ENCODE assay signal across 1 cellular context in the genomic region with DNA sequence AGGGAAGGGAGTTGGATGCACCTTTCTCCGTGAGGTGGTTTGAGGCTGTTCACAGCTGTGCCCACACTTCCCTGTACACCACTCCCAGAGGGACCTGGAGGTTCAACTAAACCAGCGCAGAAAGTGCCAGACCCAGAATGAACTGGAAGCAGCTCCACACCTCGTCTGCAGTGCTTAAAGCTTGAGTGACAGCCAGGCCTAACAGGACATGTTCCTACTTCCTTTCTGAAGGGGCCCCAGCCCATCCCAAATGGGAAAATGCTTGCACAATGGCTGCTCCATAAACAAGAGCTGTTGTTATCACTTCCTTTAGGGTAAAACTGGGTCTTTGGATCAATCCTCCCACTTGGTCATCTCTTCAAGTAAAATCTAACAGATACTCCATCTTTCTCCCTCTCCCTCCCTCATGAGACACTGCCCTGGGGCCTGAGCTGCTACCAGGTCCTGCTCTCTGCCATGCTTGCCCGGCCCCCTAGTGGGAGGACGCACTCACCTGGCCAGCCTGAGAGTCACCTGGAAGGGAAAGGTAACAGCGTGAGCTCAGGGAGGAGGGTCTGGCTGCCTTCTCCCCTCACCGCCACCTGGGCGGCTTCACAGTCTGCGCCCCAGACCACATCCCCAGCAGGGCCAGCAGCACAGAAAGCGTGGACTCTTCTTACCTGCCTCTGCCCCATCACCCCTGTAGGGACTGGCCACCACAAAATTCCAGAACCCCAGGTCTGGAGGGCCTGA.
TF ChIP-seq lines count a peak whose summit lies in the region.

No MANE protein-coding gene starts in this region.

TF ChIP-seq in GM23338, 12 proteins besides CTCF, POLR2A, EP300 and RAD21:
- TF ChIP-seq ZNF114 (CRISPR knock-in tag; IDR thresholded peaks at IDR 0.05) (no peak), STAT1 (IDR thresholded peaks at IDR 0.05; ENCODE audit: unreplicated experiment) (no peak), NANOG (IDR thresholded peaks at IDR 0.05; ENCODE audit: borderline replicate concordance) (no peak), POLR2AphosphoS5 (IDR thresholded peaks at IDR 0.05; ENCODE audit: low read depth) (no peak), EZH2phosphoT487 (IDR thresholded peaks at IDR 0.05; ENCODE audit: unreplicated experiment) (no peak), EZH2 (IDR thresholded peaks at IDR 0.05; ENCODE audit: low read depth, unreplicated experiment) (no peak), CREB1 (CRISPR knock-in tag; IDR thresholded peaks at IDR 0.05; ENCODE audit: low read depth) (no peak), ZNF331 (CRISPR knock-in tag; IDR thresholded peaks at IDR 0.05; ENCODE audit: low read depth) (no peak)
- TF ChIP-seq, protein P1, sequence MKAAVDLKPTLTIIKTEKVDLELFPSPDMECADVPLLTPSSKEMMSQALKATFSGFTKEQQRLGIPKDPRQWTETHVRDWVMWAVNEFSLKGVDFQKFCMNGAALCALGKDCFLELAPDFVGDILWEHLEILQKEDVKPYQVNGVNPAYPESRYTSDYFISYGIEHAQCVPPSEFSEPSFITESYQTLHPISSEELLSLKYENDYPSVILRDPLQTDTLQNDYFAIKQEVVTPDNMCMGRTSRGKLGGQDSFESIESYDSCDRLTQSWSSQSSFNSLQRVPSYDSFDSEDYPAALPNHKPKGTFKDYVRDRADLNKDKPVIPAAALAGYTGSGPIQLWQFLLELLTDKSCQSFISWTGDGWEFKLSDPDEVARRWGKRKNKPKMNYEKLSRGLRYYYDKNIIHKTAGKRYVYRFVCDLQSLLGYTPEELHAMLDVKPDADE (IDR thresholded peaks at IDR 0.05): no peak
- TF ChIP-seq, protein P2, sequence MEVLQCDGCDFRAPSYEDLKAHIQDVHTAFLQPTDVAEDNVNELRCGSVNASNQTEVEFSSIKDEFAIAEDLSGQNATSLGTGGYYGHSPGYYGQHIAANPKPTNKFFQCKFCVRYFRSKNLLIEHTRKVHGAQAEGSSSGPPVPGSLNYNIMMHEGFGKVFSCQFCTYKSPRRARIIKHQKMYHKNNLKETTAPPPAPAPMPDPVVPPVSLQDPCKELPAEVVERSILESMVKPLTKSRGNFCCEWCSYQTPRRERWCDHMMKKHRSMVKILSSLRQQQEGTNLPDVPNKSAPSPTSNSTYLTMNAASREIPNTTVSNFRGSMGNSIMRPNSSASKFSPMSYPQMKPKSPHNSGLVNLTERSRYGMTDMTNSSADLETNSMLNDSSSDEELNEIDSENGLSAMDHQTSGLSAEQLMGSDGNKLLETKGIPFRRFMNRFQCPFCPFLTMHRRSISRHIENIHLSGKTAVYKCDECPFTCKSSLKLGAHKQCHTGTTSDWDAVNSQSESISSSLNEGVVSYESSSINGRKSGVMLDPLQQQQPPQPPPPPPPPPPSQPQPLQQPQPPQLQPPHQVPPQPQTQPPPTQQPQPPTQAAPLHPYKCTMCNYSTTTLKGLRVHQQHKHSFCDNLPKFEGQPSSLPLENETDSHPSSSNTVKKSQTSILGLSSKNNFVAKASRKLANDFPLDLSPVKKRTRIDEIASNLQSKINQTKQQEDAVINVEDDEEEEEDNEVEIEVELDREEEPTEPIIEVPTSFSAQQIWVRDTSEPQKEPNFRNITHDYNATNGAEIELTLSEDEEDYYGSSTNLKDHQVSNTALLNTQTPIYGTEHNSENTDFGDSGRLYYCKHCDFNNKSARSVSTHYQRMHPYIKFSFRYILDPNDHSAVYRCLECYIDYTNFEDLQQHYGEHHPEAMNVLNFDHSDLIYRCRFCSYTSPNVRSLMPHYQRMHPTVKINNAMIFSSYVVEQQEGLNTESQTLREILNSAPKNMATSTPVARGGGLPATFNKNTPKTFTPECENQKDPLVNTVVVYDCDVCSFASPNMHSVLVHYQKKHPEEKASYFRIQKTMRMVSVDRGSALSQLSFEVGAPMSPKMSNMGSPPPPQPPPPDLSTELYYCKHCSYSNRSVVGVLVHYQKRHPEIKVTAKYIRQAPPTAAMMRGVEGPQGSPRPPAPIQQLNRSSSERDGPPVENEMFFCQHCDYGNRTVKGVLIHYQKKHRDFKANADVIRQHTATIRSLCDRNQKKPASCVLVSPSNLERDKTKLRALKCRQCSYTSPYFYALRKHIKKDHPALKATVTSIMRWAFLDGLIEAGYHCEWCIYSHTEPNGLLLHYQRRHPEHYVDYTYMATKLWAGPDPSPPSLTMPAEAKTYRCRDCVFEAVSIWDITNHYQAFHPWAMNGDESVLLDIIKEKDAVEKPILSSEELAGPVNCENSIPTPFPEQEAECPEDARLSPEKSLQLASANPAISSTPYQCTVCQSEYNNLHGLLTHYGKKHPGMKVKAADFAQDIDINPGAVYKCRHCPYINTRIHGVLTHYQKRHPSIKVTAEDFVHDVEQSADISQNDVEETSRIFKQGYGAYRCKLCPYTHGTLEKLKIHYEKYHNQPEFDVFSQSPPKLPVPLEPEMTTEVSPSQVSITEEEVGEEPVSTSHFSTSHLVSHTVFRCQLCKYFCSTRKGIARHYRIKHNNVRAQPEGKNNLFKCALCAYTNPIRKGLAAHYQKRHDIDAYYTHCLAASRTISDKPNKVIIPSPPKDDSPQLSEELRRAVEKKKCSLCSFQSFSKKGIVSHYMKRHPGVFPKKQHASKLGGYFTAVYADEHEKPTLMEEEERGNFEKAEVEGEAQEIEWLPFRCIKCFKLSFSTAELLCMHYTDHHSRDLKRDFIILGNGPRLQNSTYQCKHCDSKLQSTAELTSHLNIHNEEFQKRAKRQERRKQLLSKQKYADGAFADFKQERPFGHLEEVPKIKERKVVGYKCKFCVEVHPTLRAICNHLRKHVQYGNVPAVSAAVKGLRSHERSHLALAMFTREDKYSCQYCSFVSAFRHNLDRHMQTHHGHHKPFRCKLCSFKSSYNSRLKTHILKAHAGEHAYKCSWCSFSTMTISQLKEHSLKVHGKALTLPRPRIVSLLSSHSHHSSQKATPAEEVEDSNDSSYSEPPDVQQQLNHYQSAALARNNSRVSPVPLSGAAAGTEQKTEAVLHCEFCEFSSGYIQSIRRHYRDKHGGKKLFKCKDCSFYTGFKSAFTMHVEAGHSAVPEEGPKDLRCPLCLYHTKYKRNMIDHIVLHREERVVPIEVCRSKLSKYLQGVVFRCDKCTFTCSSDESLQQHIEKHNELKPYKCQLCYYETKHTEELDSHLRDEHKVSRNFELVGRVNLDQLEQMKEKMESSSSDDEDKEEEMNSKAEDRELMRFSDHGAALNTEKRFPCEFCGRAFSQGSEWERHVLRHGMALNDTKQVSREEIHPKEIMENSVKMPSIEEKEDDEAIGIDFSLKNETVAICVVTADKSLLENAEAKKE (CRISPR knock-in tag; IDR thresholded peaks at IDR 0.05): no peak
